Comparison of ENCODE assay signal across 1 cellular context in genomic region chr3:106302451-106303221, GRCh38.
TF ChIP-seq lines count a peak whose summit lies in the region.

No MANE protein-coding gene starts in this region.

TF ChIP-seq in WTC11, 78 proteins besides CTCF, POLR2A, EP300 and RAD21 (continued from another document):
- no peak for TF ChIP-seq ATF3 (CRISPR knock-in tag; conservative IDR thresholded peaks at IDR 0.05)
